Comparison of ENCODE assay signal across 12 cellular contexts in the genomic region with DNA sequence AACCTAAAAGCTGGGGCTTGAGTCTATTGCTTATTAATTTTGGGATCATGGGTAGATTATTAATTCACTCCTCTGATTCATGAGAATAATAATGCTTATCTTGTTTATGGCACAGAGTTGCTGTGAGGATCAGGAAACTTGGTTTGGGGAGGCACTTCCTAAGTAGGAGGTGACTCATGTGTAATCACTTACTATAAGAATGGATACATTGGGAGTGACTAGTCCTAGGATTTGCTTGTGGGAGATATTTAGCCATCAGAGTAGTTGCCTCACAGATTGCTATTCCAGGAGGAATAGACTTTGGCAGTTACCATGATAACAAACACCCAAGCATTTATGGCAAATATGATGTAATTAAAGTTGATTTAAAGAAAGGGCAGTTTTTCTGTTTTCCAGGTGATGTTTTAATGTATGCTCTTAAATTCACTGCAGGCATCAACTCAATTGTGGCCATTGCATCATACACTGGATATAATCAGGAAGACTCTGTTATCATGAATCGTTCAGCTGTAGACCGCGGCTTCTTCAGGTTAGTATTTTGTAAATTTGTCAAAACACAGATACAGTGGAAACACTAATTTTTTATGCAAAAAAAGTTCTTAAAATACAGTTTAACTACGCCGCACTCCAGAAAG. TPM values are rescaled to one million over a fixed set of nuclear protein-coding genes. Genes with fewer than 3 reads are reported as not detected.
DNase-seq lines count a peak whose midpoint lies in the region; ATAC-seq and TF ChIP-seq lines count a peak whose summit lies in the region.
"Had no signal": no experiment of that assay in that cellular context is flagged by ENCODE, and none has a peak within 500 bp of the region (broad histone marks: within the 10 kb centered on the region; RNA-seq: fewer than 3 reads in every experiment).

No MANE protein-coding gene starts in this region.

- ATAC-seq in left lung (peak; percentile 43), HG02759 (IDR thresholded peaks at IDR 0.05; ENCODE audit: unreplicated experiment) (no peak), HG02763 (IDR thresholded peaks at IDR 0.05; ENCODE audit: unreplicated experiment) (no peak)
- ATAC-seq: left colon had no signal

- peak overlapping the region; percentile 85 for H3K27ac Mint-ChIP-seq in chondrocyte (ENCODE audit: unreplicated experiment)
- H3K27ac Mint-ChIP-seq: activated T-helper 2 cell treated with anti-CD3 and anti-CD28 coated beads, Interferon-gamma antibody, Interleukin-2, Interleukin-4, amounts not matched to agents 10 μg/mL and 5 μg/mL and 100 μg/mL, durations not matched to agents 14 hours and 24 hours and 36 hours had no signal

- no peaks in the 10 kb centered on the region for H3K9me3 ChIP-seq in left lung

- H3K4me1 Mint-ChIP-seq in chondrocyte (ENCODE audit: low read depth): peaks cover 65% of the 10 kb centered on the region

- POLR2A ChIA-PET in AG04449 (lab: Yijun Ruan, JAX): interaction anchor here (0.7 kb wide), 1 partner anchor 50 kb away, joined by 3 read pairs; no protein-coding TSS in a partner anchor

- intact Hi-C loops in left lung (cut with DNase I): no loop called here

- H3K27me3 ChIP-seq in left lung: no peaks in the 10 kb centered on the region

- H3K36me3 Mint-ChIP-seq in chondrocyte (ENCODE audit: low read depth): peaks cover 26% of the 10 kb centered on the region

- H3K27me3 Mint-ChIP-seq in chondrocyte (ENCODE audit: low read depth): no peaks in the 10 kb centered on the region

- H3K4me3 ChIP-seq in AG04449 (ENCODE audit: low read depth, low read length): no peak overlapping the region
- no peak overlapping the region for H3K4me3 ChIP-seq in left lung

- H3K27ac ChIP-seq in left lung: peak overlapping the region in 1 of 2 donors; percentile 31

- DNase-seq in AG04449 (ENCODE audit: low read depth, low spot score) (peak; percentile 78), HS-27A (ENCODE audit: low read depth) (peak; percentile 31), chondrocyte (ENCODE audit: low spot score) (no peak), left lung (no peak), anterior cingulate cortex (lab: John Stamatoyannopoulos, UW) (no peak), KG1 (lab: John Stamatoyannopoulos, UW) (no peak)
- DNase-seq: effector memory CD4-positive, alpha-beta T cell; left colon; NCI-H1048 had no signal

- H3K4me1 ChIP-seq in left lung: peaks cover 0 to 9% of the 10 kb centered on the region in 2 donors

- H3K4me3 Mint-ChIP-seq in chondrocyte (ENCODE audit: unreplicated experiment): no peak overlapping the region

- CTCF ChIA-PET in AG04449 (lab: Yijun Ruan, JAX): no interaction called here

- peaks cover 3 to 99% of the 10 kb centered on the region in 2 donors for H3K36me3 ChIP-seq in left lung

- no peaks in the 10 kb centered on the region for H3K9me3 Mint-ChIP-seq in chondrocyte (ENCODE audit: low read depth)
- H3K9me3 Mint-ChIP-seq: activated T-helper 2 cell treated with anti-CD3 and anti-CD28 coated beads, Interferon-gamma antibody, Interleukin-2, Interleukin-4, amounts not matched to agents 10 μg/mL and 5 μg/mL and 100 μg/mL, durations not matched to agents 14 hours and 24 hours and 36 hours had no signal

- no peak for TF ChIP-seq CTCF in AG04449 (IDR thresholded peaks at IDR 0.05; ENCODE audit: insufficient read depth, low read length, missing control alignments)
- no peak for TF ChIP-seq CTCF in chondrocyte (IDR thresholded peaks at IDR 0.05)
- TF ChIP-seq CTCF in left lung (IDR thresholded peaks at IDR 0.05): no peak

RNA-seq across cellular contexts. Expression of gene POLR2B, which starts 41.9 kb away (rescaled TPM):
- 51.4 to 56.8 TPM (median 55.2 TPM) in 3 replicates for total RNA-seq in chondrocyte
- 10 to 100 TPM; 62.1 to 77.8 TPM for total RNA-seq in left lung

RNA-seq across cellular contexts. Expression of gene NOA1, which starts 43.2 kb away (rescaled TPM):
- total RNA-seq in chondrocyte: 12.9 to 14.5 TPM (median 13.9 TPM) in 3 replicates
- total RNA-seq in left lung: 10 to 100 TPM; 11.3 to 13.3 TPM

Comparison
In these comparisons a context has a peak if more than half of its experiments do, and no peak if none do; other contexts are left out.
1. DNase-seq: peak in AG04449 (single experiment) and HS-27A (single experiment); none in chondrocyte (single experiment), left lung (0 of 2), anterior cingulate cortex (0 of 58) and KG1 (single experiment).